Comparison of ENCODE assay signal across 1 cellular context in genomic region chr20:41047975-41048305, GRCh38.
TF ChIP-seq lines count a peak whose summit lies in the region.

No MANE protein-coding gene starts in this region.

TF ChIP-seq in HCT116, 20 proteins besides CTCF, POLR2A, EP300 and RAD21 (continued from another document):
- TF ChIP-seq FOSL1 (IDR thresholded peaks at IDR 0.05; ENCODE audit: low read depth) (no peak), ZFX (IDR thresholded peaks at IDR 0.05) (no peak), TCF7L2 (IDR thresholded peaks at IDR 0.05; ENCODE audit: borderline replicate concordance, extremely low read depth, insufficient read depth, insufficient read length) (no peak), SRF (IDR thresholded peaks at IDR 0.05; ENCODE audit: low read depth) (no peak), ZNF274 (IDR thresholded peaks at IDR 0.05; ENCODE audit: low read depth, low read length) (no peak), CEBPB (IDR thresholded peaks at IDR 0.05; ENCODE audit: low read depth) (no peak)
- TF ChIP-seq, protein P1, sequence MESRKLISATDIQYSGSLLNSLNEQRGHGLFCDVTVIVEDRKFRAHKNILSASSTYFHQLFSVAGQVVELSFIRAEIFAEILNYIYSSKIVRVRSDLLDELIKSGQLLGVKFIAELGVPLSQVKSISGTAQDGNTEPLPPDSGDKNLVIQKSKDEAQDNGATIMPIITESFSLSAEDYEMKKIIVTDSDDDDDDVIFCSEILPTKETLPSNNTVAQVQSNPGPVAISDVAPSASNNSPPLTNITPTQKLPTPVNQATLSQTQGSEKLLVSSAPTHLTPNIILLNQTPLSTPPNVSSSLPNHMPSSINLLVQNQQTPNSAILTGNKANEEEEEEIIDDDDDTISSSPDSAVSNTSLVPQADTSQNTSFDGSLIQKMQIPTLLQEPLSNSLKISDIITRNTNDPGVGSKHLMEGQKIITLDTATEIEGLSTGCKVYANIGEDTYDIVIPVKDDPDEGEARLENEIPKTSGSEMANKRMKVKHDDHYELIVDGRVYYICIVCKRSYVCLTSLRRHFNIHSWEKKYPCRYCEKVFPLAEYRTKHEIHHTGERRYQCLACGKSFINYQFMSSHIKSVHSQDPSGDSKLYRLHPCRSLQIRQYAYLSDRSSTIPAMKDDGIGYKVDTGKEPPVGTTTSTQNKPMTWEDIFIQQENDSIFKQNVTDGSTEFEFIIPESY (IDR thresholded peaks at IDR 0.05; ENCODE audit: extremely low read depth, insufficient replicate concordance, low read length) = no peak
- TF ChIP-seq, protein P2, sequence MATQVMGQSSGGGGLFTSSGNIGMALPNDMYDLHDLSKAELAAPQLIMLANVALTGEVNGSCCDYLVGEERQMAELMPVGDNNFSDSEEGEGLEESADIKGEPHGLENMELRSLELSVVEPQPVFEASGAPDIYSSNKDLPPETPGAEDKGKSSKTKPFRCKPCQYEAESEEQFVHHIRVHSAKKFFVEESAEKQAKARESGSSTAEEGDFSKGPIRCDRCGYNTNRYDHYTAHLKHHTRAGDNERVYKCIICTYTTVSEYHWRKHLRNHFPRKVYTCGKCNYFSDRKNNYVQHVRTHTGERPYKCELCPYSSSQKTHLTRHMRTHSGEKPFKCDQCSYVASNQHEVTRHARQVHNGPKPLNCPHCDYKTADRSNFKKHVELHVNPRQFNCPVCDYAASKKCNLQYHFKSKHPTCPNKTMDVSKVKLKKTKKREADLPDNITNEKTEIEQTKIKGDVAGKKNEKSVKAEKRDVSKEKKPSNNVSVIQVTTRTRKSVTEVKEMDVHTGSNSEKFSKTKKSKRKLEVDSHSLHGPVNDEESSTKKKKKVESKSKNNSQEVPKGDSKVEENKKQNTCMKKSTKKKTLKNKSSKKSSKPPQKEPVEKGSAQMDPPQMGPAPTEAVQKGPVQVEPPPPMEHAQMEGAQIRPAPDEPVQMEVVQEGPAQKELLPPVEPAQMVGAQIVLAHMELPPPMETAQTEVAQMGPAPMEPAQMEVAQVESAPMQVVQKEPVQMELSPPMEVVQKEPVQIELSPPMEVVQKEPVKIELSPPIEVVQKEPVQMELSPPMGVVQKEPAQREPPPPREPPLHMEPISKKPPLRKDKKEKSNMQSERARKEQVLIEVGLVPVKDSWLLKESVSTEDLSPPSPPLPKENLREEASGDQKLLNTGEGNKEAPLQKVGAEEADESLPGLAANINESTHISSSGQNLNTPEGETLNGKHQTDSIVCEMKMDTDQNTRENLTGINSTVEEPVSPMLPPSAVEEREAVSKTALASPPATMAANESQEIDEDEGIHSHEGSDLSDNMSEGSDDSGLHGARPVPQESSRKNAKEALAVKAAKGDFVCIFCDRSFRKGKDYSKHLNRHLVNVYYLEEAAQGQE (IDR thresholded peaks at IDR 0.05; ENCODE audit: low read depth) = no peak
